ENCODE assay signal across 26 cellular contexts in genomic region chr20:53055668-53056067, GRCh38.
"Had no signal": no experiment of that assay in that cellular context is flagged by ENCODE, and none has a peak within 500 bp of the region (broad histone marks: within the 10 kb centered on the region; RNA-seq: fewer than 3 reads in every experiment).

No MANE protein-coding gene starts in this region.

- DNase-seq: effector CD8-positive, alpha-beta T cell; endodermal cell; foreskin keratinocyte; heart left ventricle; kidney; natural killer cell; pancreas; sigmoid colon; stimulated activated CD4-positive, alpha-beta T cell treated with anti-CD3 and anti-CD28 coated beads, Interleukin-2, amount 100 ng/mL, for 24 hours; stimulated activated CD4-positive, alpha-beta T cell treated with anti-CD3 and anti-CD28 coated beads, Interleukin-4, amount 100 ng/mL, for 24 hours; stimulated activated naive CD4-positive, alpha-beta T cell treated with Interleukin-2 at 50 U/mL for 16 hours; stomach; thyroid gland; trophoblast cell had no signal

- H3K9me3 Mint-ChIP-seq: dendritic cell treated with granulocyte-macrophage colony-stimulating factor and Interleukin-4, amounts not matched to agents 40 ng/mL and 50 ng/mL, for 4 days; endodermal cell; memory B cell; natural killer cell; neural crest cell; stimulated activated effector memory CD8-positive, alpha-beta T cell treated with anti-CD3 and anti-CD28 coated beads, Interleukin-12 subunit alpha, Interleukin-12 subunit beta, amount 100 ng/mL, for 72 hours had no signal

- H2AFZ ChIP-seq: hepatocyte had no signal

- ATAC-seq: esophagus mucosa; foreskin keratinocyte; gastroesophageal sphincter; heart left ventricle; left lobe of liver; natural killer cell; pancreas; stimulated activated effector memory CD8-positive, alpha-beta T cell treated with anti-CD3 and anti-CD28 coated beads, Interleukin-12 subunit alpha, Interleukin-12 subunit beta, amount 100 ng/mL, for 72 hours had no signal

- H3K4me2 ChIP-seq: hepatocyte had no signal

- H3K4me3 Mint-ChIP-seq: dendritic cell treated with granulocyte-macrophage colony-stimulating factor and Interleukin-4, amounts not matched to agents 40 ng/mL and 50 ng/mL, for 4 days; endodermal cell; memory B cell; natural killer cell; neural crest cell; stimulated activated effector memory CD8-positive, alpha-beta T cell treated with anti-CD3 and anti-CD28 coated beads, Interleukin-12 subunit alpha, Interleukin-12 subunit beta, amount 100 ng/mL, for 72 hours had no signal

- H3K27ac Mint-ChIP-seq: dendritic cell treated with granulocyte-macrophage colony-stimulating factor and Interleukin-4, amounts not matched to agents 40 ng/mL and 50 ng/mL, for 4 days; endodermal cell; memory B cell; natural killer cell; stimulated activated effector memory CD8-positive, alpha-beta T cell treated with anti-CD3 and anti-CD28 coated beads, Interleukin-12 subunit alpha, Interleukin-12 subunit beta, amount 100 ng/mL, for 72 hours had no signal

- H3K4me3 ChIP-seq: gastroesophageal sphincter, heart left ventricle, hepatocyte, lung, pancreas, sigmoid colon, stomach, thyroid gland, vagina had no signal

- H3K36me3 ChIP-seq: gastroesophageal sphincter, heart left ventricle, neutrophil, pancreas, sigmoid colon, stomach, thyroid gland, vagina had no signal

- FAIRE-seq: kidney, pancreas had no signal

- H3K4me1 ChIP-seq: foreskin keratinocyte, gastroesophageal sphincter, heart left ventricle, pancreas, sigmoid colon, stomach, thyroid gland, vagina had no signal

- H3K27ac ChIP-seq: epithelial cell of prostate, foreskin keratinocyte, gastroesophageal sphincter, heart left ventricle, hepatocyte, neutrophil, pancreas, sigmoid colon, stomach, thyroid gland, vagina had no signal

- H3K9me3 ChIP-seq: gastroesophageal sphincter, heart left ventricle, neutrophil, pancreas, sigmoid colon, stomach, thyroid gland, vagina had no signal

- H3K4me1 Mint-ChIP-seq: endodermal cell; memory B cell; natural killer cell; neural crest cell; stimulated activated effector memory CD8-positive, alpha-beta T cell treated with anti-CD3 and anti-CD28 coated beads, Interleukin-12 subunit alpha, Interleukin-12 subunit beta, amount 100 ng/mL, for 72 hours had no signal

- H3K79me2 ChIP-seq: hepatocyte had no signal

- H3K27me3 Mint-ChIP-seq: dendritic cell treated with granulocyte-macrophage colony-stimulating factor and Interleukin-4, amounts not matched to agents 40 ng/mL and 50 ng/mL, for 4 days had no signal

- H3K36me3 Mint-ChIP-seq: memory B cell; natural killer cell; stimulated activated effector memory CD8-positive, alpha-beta T cell treated with anti-CD3 and anti-CD28 coated beads, Interleukin-12 subunit alpha, Interleukin-12 subunit beta, amount 100 ng/mL, for 72 hours had no signal

- H3K27me3 ChIP-seq: foreskin keratinocyte, gastroesophageal sphincter, heart left ventricle, hepatocyte, neutrophil, pancreas, sigmoid colon, stomach, thyroid gland, vagina had no signal
